In the genomic region with DNA sequence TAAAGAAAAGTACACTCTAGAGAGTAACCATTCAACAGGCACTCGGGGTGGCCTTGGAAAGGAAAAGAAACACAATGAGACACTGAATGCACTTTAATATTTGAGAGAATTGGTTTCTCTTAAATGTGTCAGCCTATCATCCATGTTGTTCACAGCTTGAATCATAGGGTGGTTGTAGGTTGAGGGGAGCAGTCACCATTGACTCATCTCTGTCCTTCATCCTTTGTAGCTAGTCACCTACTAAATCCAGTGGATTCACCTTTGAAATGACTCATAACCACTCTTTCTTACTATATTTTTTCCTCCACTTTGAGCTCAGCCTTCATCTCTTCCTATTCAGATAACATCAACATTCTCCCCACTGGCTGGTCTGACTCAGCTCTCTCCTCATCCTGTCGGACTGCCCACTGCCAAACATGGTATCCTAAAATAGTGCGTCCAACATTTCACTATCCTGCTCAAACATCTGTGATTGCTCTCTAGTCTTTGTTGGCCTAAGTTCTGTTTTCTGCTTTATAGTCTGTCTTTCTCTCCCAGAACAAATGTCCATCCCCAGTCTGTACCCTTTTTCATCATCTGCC, we compare ENCODE assay signal across 8 cellular contexts.
DNase-seq lines count a peak whose midpoint lies in the region; ATAC-seq, FAIRE-seq and TF ChIP-seq lines count a peak whose summit lies in the region.

No MANE protein-coding gene starts in this region.

- no peaks in the 10 kb centered on the region for H3K9me3 ChIP-seq in Panc1 (ENCODE audit: control insufficient read depth, insufficient read depth, low read depth, low read length)
- no peaks in the 10 kb centered on the region for H3K9me3 ChIP-seq in sigmoid colon

- H3K27ac ChIP-seq in Panc1 (ENCODE audit: low read length) (no peak overlapping the region), sigmoid colon (no peak overlapping the region)

- CTCF ChIA-PET in Panc1 (lab: Charles Lee), result no interaction called here

- no peak for TF ChIP-seq POLR2A in sigmoid colon (IDR thresholded peaks at IDR 0.05)
- TF ChIP-seq POLR2A in lower leg skin (IDR thresholded peaks at IDR 0.05), result no peak

- 58 to 77% methylated on average over 3 of the region's 3 CpGs for WGBS in sigmoid colon, 2 donors
- whole genome bisulfite sequencing in lower leg skin, 2 donors, result 39 to 49% methylated on average over 3 of the region's 3 CpGs

- POLR2A ChIA-PET in Panc1 (lab: Charles Lee), result no interaction called here

- no peaks in the 10 kb centered on the region for H3K27me3 ChIP-seq in Panc1 (ENCODE audit: control insufficient read depth, insufficient read depth, low read length)
- H3K27me3 ChIP-seq in bronchial epithelial cell (ENCODE audit: control insufficient read depth, insufficient read depth, low read length), result no peaks in the 10 kb centered on the region
- no peaks in the 10 kb centered on the region for H3K27me3 ChIP-seq in sigmoid colon

- H3K36me3 ChIP-seq in Panc1 (ENCODE audit: control insufficient read depth, insufficient read depth, low read length), result no peaks in the 10 kb centered on the region
- H3K36me3 ChIP-seq in bronchial epithelial cell (ENCODE audit: control insufficient read depth, insufficient read depth, low read length), result no peaks in the 10 kb centered on the region
- H3K36me3 ChIP-seq in sigmoid colon, result no peaks in the 10 kb centered on the region

- ATAC-seq in Panc1, result no peak
- ATAC-seq in HG03139 (IDR thresholded peaks at IDR 0.05; ENCODE audit: unreplicated experiment), result no peak

- peak; percentile 95 for FAIRE-seq in bronchial epithelial cell (lab: Jason Lieb, UNC)

- BruUV-seq in Panc1 (replicated peaks; lab: Mats Ljungman, UMichigan), result no TSS peak

- in situ Hi-C loops in Panc1 (cut with HindIII; ENCODE audit: low pct_unique_long_range_greater_than_20kb, low sequenced_read_pairs), result no loop called here

- H3K4me3 ChIP-seq in Panc1 (ENCODE audit: low read depth in 2 of 2, low read length in 2 of 2), result no peak overlapping the region
- H3K4me3 ChIP-seq in bronchial epithelial cell (ENCODE audit: low read depth, low read length), result no peak overlapping the region
- H3K4me3 ChIP-seq in sigmoid colon, result no peak overlapping the region
- no peak overlapping the region for H3K4me3 ChIP-seq in lower leg skin (ENCODE audit: low read depth, poor library complexity, severe bottlenecking)

- TF ChIP-seq EP300 in sigmoid colon (IDR thresholded peaks at IDR 0.05), result no peak

- DNase-seq in H4 (ENCODE audit: low spot score), result peak; percentile 72
- peak; percentile 15 for DNase-seq in Panc1 (ENCODE audit: low read depth, low spot score)
- DNase-seq in bronchial epithelial cell (ENCODE audit: low read depth), result peak; percentile 99
- DNase-seq in stimulated activated CD4-positive, alpha-beta T cell treated with anti-CD3 and anti-CD28 coated beads, Interleukin-2, amount 100 ng/mL, for 24 hours, result peak; percentile 40 to 46
- no peak for DNase-seq in effector CD8-positive, alpha-beta T cell (lab: John Stamatoyannopoulos, UW)
- no peak for DNase-seq in sigmoid colon
- DNase-seq in lower leg skin (ENCODE audit: low spot score in 2 of 2), result no peak

- TF ChIP-seq CTCF in Panc1 (IDR thresholded peaks at IDR 0.05), result no peak
- TF ChIP-seq CTCF in bronchial epithelial cell (IDR thresholded peaks at IDR 0.05; ENCODE audit: insufficient read depth, low read length, severe bottlenecking), result no peak
- TF ChIP-seq CTCF in sigmoid colon (IDR thresholded peaks at IDR 0.05), result no peak
- TF ChIP-seq CTCF in lower leg skin (IDR thresholded peaks at IDR 0.05), result no peak

- H3K4me1 ChIP-seq in Panc1 (ENCODE audit: control insufficient read depth, insufficient read depth, low read length) (no peaks in the 10 kb centered on the region), sigmoid colon (no peaks in the 10 kb centered on the region)

- intact Hi-C loops in Panc1 (cut with micrococcal nuclease; ENCODE audit: unreplicated experiment) (no loop called here), sigmoid colon (cut with DNase I) (no loop called here), lower leg skin (cut with DNase I; ENCODE audit: low total_unique reads) (no loop called here)

Comparison
In these comparisons a context has a peak if more than half of its experiments do, and no peak if none do; other contexts are left out.
1. DNase-seq: peak in H4 (single experiment), Panc1 (single experiment), bronchial epithelial cell (single experiment) and stimulated activated CD4-positive, alpha-beta T cell treated with anti-CD3 and anti-CD28 coated beads, Interleukin-2, amount 100 ng/mL, for 24 hours (2 of 2); none in effector CD8-positive, alpha-beta T cell (single experiment), sigmoid colon (single experiment) and lower leg skin (0 of 2).